In the genomic region with DNA sequence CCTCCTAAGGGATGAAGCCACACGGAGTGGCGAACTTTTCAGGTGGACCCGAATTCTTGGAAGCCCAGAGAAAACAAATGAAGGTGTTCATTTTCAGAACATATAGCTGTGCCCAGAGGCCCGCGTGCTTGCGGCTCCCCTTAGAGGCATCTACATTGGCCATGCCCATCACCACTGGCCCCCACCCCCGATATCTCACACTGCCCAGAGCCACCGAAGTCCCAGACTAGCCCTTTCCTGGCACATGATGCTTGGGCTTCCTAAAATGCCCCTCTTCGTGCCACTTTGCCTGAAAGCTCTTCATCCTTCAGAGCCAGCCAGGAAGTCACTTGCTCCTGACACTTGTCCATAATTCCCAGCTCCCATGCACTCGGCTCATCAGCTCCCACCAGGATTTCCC, we compare ENCODE assay signal across 10 cellular contexts. TPM values are rescaled to one million over a fixed set of nuclear protein-coding genes. Genes with fewer than 3 reads are reported as not detected.
DNase-seq lines count a peak whose midpoint lies in the region; ATAC-seq and TF ChIP-seq lines count a peak whose summit lies in the region.
"Had no signal": no experiment of that assay in that cellular context is flagged by ENCODE, and none has a peak within 500 bp of the region (broad histone marks: within the 10 kb centered on the region; RNA-seq: fewer than 3 reads in every experiment).

No MANE protein-coding gene starts in this region.

- H3K4me3 Mint-ChIP-seq in T-cell: peak overlapping the region; percentile 93 to 100 (median 97)

- H3K36me3 ChIP-seq in DOHH2 (ENCODE audit: control insufficient read depth, low read length) (peaks cover 7% of the 10 kb centered on the region; the same call in 1 of the 2 replicates), left ventricle myocardium inferior (no peaks in the 10 kb centered on the region), skeletal muscle tissue (ENCODE audit: control insufficient read depth in 3 of 3, insufficient read depth in 3 of 3, low read length in 3 of 3) (peaks cover 0 to 3% (median 0%) of the 10 kb centered on the region in 3 donors)

- no peak for DNase-seq in T-cell
- DNase-seq in left ventricle myocardium inferior: peak; percentile 10
- DNase-seq in GM13976 (ENCODE audit: low spot score): no peak
- no peak for DNase-seq in NCI-H2081 (lab: John Stamatoyannopoulos, UW)
- DNase-seq in LoVo (ENCODE audit: low spot score): no peak
- DNase-seq: H7 had no signal

- H3K27me3 Mint-ChIP-seq in T-cell: peaks cover 0 to 2% of the 10 kb centered on the region in 2 donors

- intact Hi-C loops in left ventricle myocardium inferior (cut with micrococcal nuclease): no loop called here

- peaks cover 17% of the 10 kb centered on the region for H3K79me2 ChIP-seq in DOHH2 (ENCODE audit: control insufficient read depth, low read length)

- CTCF ChIA-PET in T-cell (lab: Charles Lee): interaction anchor here (0.5 to 0.8 kb wide), 2 partner anchors 11 to 13 kb away, joined by 3 read pairs; a partner anchor contains a TSS

- H3K4me3 ChIP-seq in DOHH2 (ENCODE audit: low read length) (no peak overlapping the region), left ventricle myocardium inferior (no peak overlapping the region), skeletal muscle tissue (ENCODE audit: low read length in 3 of 3) (peak overlapping the region in 2 of 3 donors; percentile 90)

- H3K27ac ChIP-seq in DOHH2 (ENCODE audit: low read depth, low read length) (no peak overlapping the region), left ventricle myocardium inferior (replicated peaks) (peak overlapping the region; percentile 96), skeletal muscle tissue (ENCODE audit: low read depth, low read length) (peak overlapping the region; percentile 99)

- no peaks in the 10 kb centered on the region for H3K9me2 ChIP-seq in DOHH2 (replicated peaks; ENCODE audit: control insufficient read depth, low read length)

- H3K9me3 ChIP-seq in DOHH2 (ENCODE audit: control insufficient read depth, insufficient read depth, low read length): no peaks in the 10 kb centered on the region
- no peaks in the 10 kb centered on the region for H3K9me3 ChIP-seq in left ventricle myocardium inferior (replicated peaks)
- no peaks in the 10 kb centered on the region for H3K9me3 ChIP-seq in skeletal muscle tissue (ENCODE audit: control insufficient read depth in 3 of 3, low read length in 3 of 3)

- in situ Hi-C loops in GM13976 (cut with MboI; ENCODE audit: low sequenced_read_pairs, unreplicated experiment): no loop called here

- H3K27me3 ChIP-seq in DOHH2 (ENCODE audit: control insufficient read depth, low read length): peaks cover 36% of the 10 kb centered on the region
- no peaks in the 10 kb centered on the region for H3K27me3 ChIP-seq in left ventricle myocardium inferior (ENCODE audit: low read depth)
- no peaks in the 10 kb centered on the region for H3K27me3 ChIP-seq in skeletal muscle tissue (ENCODE audit: control insufficient read depth in 3 of 3, insufficient read depth in 3 of 3, low read length in 3 of 3)

- peak overlapping the region; percentile 99 to 100 for H3K27ac Mint-ChIP-seq in T-cell

- TF ChIP-seq CTCF in DOHH2 (IDR thresholded peaks at IDR 0.05; ENCODE audit: low read depth, low read length, poor library complexity, severe bottlenecking): no peak
- no peak for TF ChIP-seq CTCF in left ventricle myocardium inferior (IDR thresholded peaks at IDR 0.05; ENCODE audit: borderline replicate concordance)
- no peak for TF ChIP-seq CTCF in GM13976 (IDR thresholded peaks at IDR 0.05; ENCODE audit: borderline replicate concordance, control extremely low read depth, extremely low read depth, insufficient read depth, missing control alignments)

- POLR2A ChIA-PET in T-cell (lab: Charles Lee): interaction anchor here (0.5 to 0.7 kb wide), 3 partner anchors 15 to 457 kb away, joined by 3 to 4 read pairs (median 3); no protein-coding TSS in a partner anchor

- H3K4me2 ChIP-seq in DOHH2 (ENCODE audit: low read length): peak overlapping the region; percentile 80

- no peaks in the 10 kb centered on the region for H3K9me3 Mint-ChIP-seq in T-cell
- H3K9me3 Mint-ChIP-seq: activated naive CD4-positive, alpha-beta T cell treated with anti-CD3 and anti-CD28 coated beads, Interleukin-2, amount 50 U/mL, for 72 hours had no signal

- H4K20me1 ChIP-seq in DOHH2 (ENCODE audit: control insufficient read depth, insufficient read depth, low read depth, low read length): peaks cover 8% of the 10 kb centered on the region

- H3K4me1 Mint-ChIP-seq in T-cell: peaks cover 56 to 71% (median 57%) of the 10 kb centered on the region in 3 donors

- ATAC-seq in T-cell (replicated peaks in 1 of 4): no peak
- ATAC-seq in HG02973 (IDR thresholded peaks at IDR 0.05; ENCODE audit: unreplicated experiment): no peak
- ATAC-seq: activated naive CD4-positive, alpha-beta T cell treated with anti-CD3 and anti-CD28 coated beads, Interleukin-2, amount 50 U/mL, for 72 hours had no signal

- no peaks in the 10 kb centered on the region for H3K36me3 Mint-ChIP-seq in T-cell

- H3F3A ChIP-seq in DOHH2 (ENCODE audit: control insufficient read depth, insufficient read depth): peaks cover 12% of the 10 kb centered on the region

- H3K4me1 ChIP-seq in DOHH2 (ENCODE audit: control insufficient read depth, low read length) (peaks cover 46% of the 10 kb centered on the region), left ventricle myocardium inferior (peaks cover 71% of the 10 kb centered on the region), skeletal muscle tissue (ENCODE audit: control insufficient read depth in 3 of 3, insufficient read depth in 3 of 3, low read length in 3 of 3) (peaks cover 30 to 45% (median 33%) of the 10 kb centered on the region in 3 donors)

- peak overlapping the region in 2 of 3 donors; percentile 89 to 94 for H3K9ac ChIP-seq in skeletal muscle tissue (ENCODE audit: low read depth in 1 of 3, low read length in 3 of 3)

RNA-seq across cellular contexts. Expression of a gene that starts 2.1 kb away (rescaled TPM):
- total RNA-seq in T-cell: 10 to 100 TPM; 32.3 to 55.9 (median 34.5) TPM
- total RNA-seq in left ventricle myocardium inferior: 28.8 TPM
- 14.6 TPM for total RNA-seq in skeletal muscle tissue

RNA-seq across cellular contexts. Expression of a gene that starts 10.7 kb away (rescaled TPM):
- total RNA-seq in T-cell (10 to 100 TPM; 28.4 to 48.5 (median 38.9) TPM), left ventricle myocardium inferior (6.4 TPM), skeletal muscle tissue (3.1 TPM)

RNA-seq across cellular contexts. Expression of a gene that starts 13.9 kb away (rescaled TPM):
- total RNA-seq in T-cell (1 to 10 TPM; 3.1 to 9.9 (median 4.8) TPM), left ventricle myocardium inferior (146 TPM), skeletal muscle tissue (12.0 TPM)

RNA-seq across cellular contexts. Expression of a gene that starts 15.5 kb away (rescaled TPM):
- 1 to 10 TPM; 2.0 to 5.8 (median 3.3) TPM for total RNA-seq in T-cell
- 7.0 TPM for total RNA-seq in left ventricle myocardium inferior
- total RNA-seq in skeletal muscle tissue: 10.4 TPM

Comparison
In these comparisons a context has a peak if more than half of its experiments do, and no peak if none do; other contexts are left out.
1. H3K4me3 ChIP-seq: peak in skeletal muscle tissue (2 of 3); none in DOHH2 (single experiment) and left ventricle myocardium inferior (single experiment).
2. RNA of a gene that starts 13.9 kb away (total RNA-seq): 146 TPM in left ventricle myocardium inferior (single experiment); 12.0 TPM in skeletal muscle tissue (single experiment) and 3.1 to 9.9 TPM in T-cell; every median in the first group is over 10 times any median in the second.